Comparison of ENCODE assay signal across 8 cellular contexts in the genomic region with DNA sequence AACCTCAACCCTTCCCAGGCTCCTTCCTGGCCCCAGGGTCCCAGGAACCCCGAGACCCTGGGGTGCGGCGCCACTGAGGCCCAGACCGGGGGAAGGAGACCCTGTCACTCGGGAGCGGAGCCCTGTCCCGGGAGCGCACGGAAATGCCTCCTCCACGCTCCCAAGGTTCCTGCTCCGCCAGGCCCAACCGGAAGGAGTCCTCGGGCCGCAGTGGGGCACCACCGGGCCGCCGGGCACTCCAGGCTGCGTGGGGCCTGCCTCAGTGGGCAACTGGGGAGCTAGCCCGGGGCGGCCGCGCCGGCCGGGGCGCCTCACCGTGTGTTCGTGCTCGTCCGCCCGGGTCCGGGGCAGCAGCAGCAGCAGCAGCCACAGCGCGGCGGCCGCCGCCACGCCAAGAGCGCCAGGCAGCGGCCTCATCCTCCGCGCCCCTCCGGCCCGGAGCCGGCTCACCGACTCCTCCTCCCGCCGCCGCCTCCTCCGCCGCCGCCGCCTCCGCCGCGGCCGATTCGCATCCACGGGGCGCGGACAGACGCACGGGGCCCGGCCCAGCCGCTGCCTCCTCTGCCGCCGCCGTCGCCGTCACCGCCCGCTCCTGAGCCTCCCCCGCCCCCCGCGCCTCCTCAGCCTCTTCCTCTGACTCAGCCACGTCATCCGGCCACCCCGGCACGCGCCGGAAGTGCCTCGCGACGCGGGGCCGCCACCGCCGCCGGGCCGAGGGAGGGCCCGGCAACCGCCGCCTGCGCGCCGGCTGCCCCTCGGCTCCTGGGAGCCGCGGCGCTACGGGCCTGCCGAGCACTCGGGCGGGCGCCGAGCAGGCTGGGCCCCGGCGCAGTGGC. TPM values are rescaled to one million over a fixed set of nuclear protein-coding genes. Genes with fewer than 3 reads are reported as not detected.
DNase-seq lines count a peak whose midpoint lies in the region; ATAC-seq and TF ChIP-seq lines count a peak whose summit lies in the region.

TM9SF3 (minus strand) TSS at position 594 of the 836 bp plus-strand sequence; CDS start at position 417, 177 bp downstream.

- H3K4me1 ChIP-seq in BE2C: peaks cover 7% of the 10 kb centered on the region

- no peak for TF ChIP-seq CTCF in BE2C (IDR thresholded peaks at IDR 0.05; ENCODE audit: low read depth, low read length)

- H3K9me3 Mint-ChIP-seq in effector memory CD8-positive, alpha-beta T cell: no peaks in the 10 kb centered on the region
- H3K9me3 Mint-ChIP-seq in memory B cell: no peaks in the 10 kb centered on the region

- H3K9me3 ChIP-seq in BE2C: no peaks in the 10 kb centered on the region

- H3K27ac Mint-ChIP-seq in effector memory CD8-positive, alpha-beta T cell: peak within 1 kb of the TSS in 1 of 2 donors; percentile 98
- no peak within 1 kb of the TSS for H3K27ac Mint-ChIP-seq in memory B cell

- DNase-seq in BE2C: peak; percentile 93
- peak; percentile 44 for DNase-seq in NCI-H82 treated with DMSO at 0.1 percent for 48 hours (lab: John Stamatoyannopoulos, UW; ENCODE audit: unreplicated experiment)
- DNase-seq in activated CD8-positive, alpha-beta memory T cell treated with anti-CD3 and anti-CD28 coated beads for 24 hours: peak; percentile 94
- peak; percentile 86 to 90 (median 87) for DNase-seq in effector memory CD8-positive, alpha-beta T cell
- DNase-seq in memory B cell (ENCODE audit: low spot score in 2 of 2): peak; percentile 81 to 82
- peak; percentile 85 for DNase-seq in stimulated activated CD8-positive, alpha-beta memory T cell treated with anti-CD3 and anti-CD28 coated beads, Interleukin-12 subunit alpha, Interleukin-12 subunit beta, amount 100 ng/mL, for 24 hours (ENCODE audit: extremely low read depth)

- H3K36me3 ChIP-seq in BE2C: 0 out of 2 replicates have a peak, but pooled peaks cover 2% of the 10 kb centered on the region

- H3K4me1 Mint-ChIP-seq in effector memory CD8-positive, alpha-beta T cell (ENCODE audit: low read depth in 2 of 2): peaks cover 21 to 35% of the 10 kb centered on the region in 2 donors
- peaks cover 17% of the 10 kb centered on the region for H3K4me1 Mint-ChIP-seq in memory B cell

- H3K36me3 Mint-ChIP-seq in effector memory CD8-positive, alpha-beta T cell (ENCODE audit: insufficient read depth): peaks cover 19% of the 10 kb centered on the region
- no peaks in the 10 kb centered on the region for H3K36me3 Mint-ChIP-seq in memory B cell

- peak; percentile 93 for TF ChIP-seq POLR2A in GM19099 (IDR thresholded peaks at IDR 0.05; ENCODE audit: extremely low read depth, insufficient read length, low read depth)

- H3K27me3 ChIP-seq in BE2C: no peaks in the 10 kb centered on the region

- H3K4me3 Mint-ChIP-seq in effector memory CD8-positive, alpha-beta T cell: no peak within 1 kb of the TSS
- H3K4me3 Mint-ChIP-seq in memory B cell: peak within 1 kb of the TSS; percentile 89

- peak within 1 kb of the TSS; percentile 91 for H3K4me3 ChIP-seq in BE2C (ENCODE audit: low read depth, low read length)

- no peaks in the 10 kb centered on the region for H3K27me3 Mint-ChIP-seq in effector memory CD8-positive, alpha-beta T cell
- H3K27me3 Mint-ChIP-seq in memory B cell: no peaks in the 10 kb centered on the region

- ATAC-seq in HG03432 (IDR thresholded peaks at IDR 0.05; ENCODE audit: unreplicated experiment) (peak; percentile 79), memory B cell (ENCODE audit: low read depth) (peak; percentile 87)
- peak; percentile 83 for ATAC-seq in effector memory CD8-positive, alpha-beta T cell (replicated peaks)

RNA-seq across cellular contexts. Expression of gene TM9SF3, which starts in this region (rescaled TPM):
- 42.5 TPM for polyA plus RNA-seq in BE2C (2012; ENCODE audit: insufficient read depth, insufficient read length, low read depth)

Comparison
In these comparisons a context has a peak if more than half of its experiments do, and no peak if none do; other contexts are left out.
1. Peak in every context shown above with its lines: DNase-seq, ATAC-seq and H3K4me3 ChIP-seq.
2. DNase-seq: peak in every context shown above with its lines; median percentile 94 in activated CD8-positive, alpha-beta memory T cell treated with anti-CD3 and anti-CD28 coated beads for 24 hours; 93 in BE2C; 87 in effector memory CD8-positive, alpha-beta T cell; 85 in stimulated activated CD8-positive, alpha-beta memory T cell treated with anti-CD3 and anti-CD28 coated beads, Interleukin-12 subunit alpha, Interleukin-12 subunit beta, amount 100 ng/mL, for 24 hours; 82 in memory B cell; 44 in NCI-H82 treated with DMSO at 0.1 percent for 48 hours.